ENCODE assay signal across 29 cellular contexts in genomic region chr16:86107190-86107589, GRCh38.
"Had no signal": no experiment of that assay in that cellular context is flagged by ENCODE, and none has a peak within 500 bp of the region (broad histone marks: within the 10 kb centered on the region; RNA-seq: fewer than 3 reads in every experiment).

No MANE protein-coding gene starts in this region.

- H3K9me3 ChIP-seq: body of pancreas, esophagus muscularis mucosa, ovary, stomach, thyroid gland, upper lobe of right lung had no signal

- DNase-seq: activated CD4-positive, alpha-beta T cell treated with anti-CD3 and anti-CD28 coated beads for 4 hours; activated CD4-positive, alpha-beta T cell treated with anti-CD3 and anti-CD28 coated beads, Interleukin-2, amount 50 U/mL, for 4 hours; activated effector memory CD4-positive, alpha-beta T cell treated with Interleukin-2 at 50 U/mL for 16 hours; activated naive CD4-positive, alpha-beta T cell treated with Interleukin-2 at 50 U/mL for 16 hours; aorta; body of pancreas; dermis blood vessel endothelial cell; effector CD4-positive, alpha-beta T cell; foreskin keratinocyte; glutamatergic neuron; naive B cell; nephron progenitor cell; ovary; stimulated activated CD4-positive, alpha-beta T cell treated with anti-CD3 and anti-CD28 coated beads, Interleukin-15, amount 100 ng/mL, for 24 hours; stimulated activated CD4-positive, alpha-beta T cell treated with anti-CD3 and anti-CD28 coated beads, Interleukin-2, amount 100 ng/mL, for 24 hours; stimulated activated naive B cell treated with anti-CD40 and anti-IgM and Interleukin-4, amounts not matched to agents 10 μg/mL and 1 μg/mL and 100 μg/mL, for 72 hours; stomach; T-helper 9 cell; thyroid gland; upper lobe of right lung had no signal

- H3K4me3 ChIP-seq: body of pancreas, esophagus muscularis mucosa, lung, ovary, stomach, thyroid gland, upper lobe of right lung had no signal

- H3K4me1 ChIP-seq: body of pancreas, foreskin keratinocyte, stomach, thyroid gland, upper lobe of right lung had no signal

- ATAC-seq: body of pancreas; foreskin keratinocyte; stimulated activated naive B cell treated with anti-CD40 and anti-IgM and Interleukin-4, amounts not matched to agents 10 μg/mL and 1 μg/mL and 100 μg/mL, for 72 hours; upper lobe of right lung had no signal

- H3K27me3 ChIP-seq: body of pancreas, esophagus muscularis mucosa, foreskin keratinocyte, ovary, thyroid gland, upper lobe of right lung had no signal

- H3K9me3 Mint-ChIP-seq: T-helper 1 cell treated with Interleukin-12 subunit alpha and Interleukin-12 subunit beta and Interleukin-4 antibody, amounts not matched to agents 30 μg/mL and 1 μg/mL, for 36 hours had no signal

- FAIRE-seq: colon, keratinocyte, TTC549 had no signal

- H3K4me1 Mint-ChIP-seq: naive B cell; stimulated activated naive B cell treated with anti-CD40 and anti-IgM and Interleukin-4, amounts not matched to agents 10 μg/mL and 1 μg/mL and 100 μg/mL, for 72 hours had no signal

- H3K27ac ChIP-seq: body of pancreas, foreskin keratinocyte, ovary, stomach, thyroid gland, upper lobe of right lung, VCaP had no signal

- H3K4me3 Mint-ChIP-seq: activated naive CD8-positive, alpha-beta T cell; naive B cell; nephron progenitor cell; stimulated activated naive B cell treated with anti-CD40 and anti-IgM and Interleukin-4, amounts not matched to agents 10 μg/mL and 1 μg/mL and 100 μg/mL, for 72 hours; T-helper 1 cell treated with Interleukin-12 subunit alpha and Interleukin-12 subunit beta and Interleukin-4 antibody, amounts not matched to agents 30 μg/mL and 1 μg/mL, for 36 hours had no signal

- H3K36me3 Mint-ChIP-seq: activated naive CD8-positive, alpha-beta T cell; naive B cell had no signal

- H3K27ac Mint-ChIP-seq: activated naive CD8-positive, alpha-beta T cell; naive B cell; nephron progenitor cell; progenitor cell of endocrine pancreas; stimulated activated naive B cell treated with anti-CD40 and anti-IgM and Interleukin-4, amounts not matched to agents 10 μg/mL and 1 μg/mL and 100 μg/mL, for 72 hours; T-helper 1 cell treated with Interleukin-12 subunit alpha and Interleukin-12 subunit beta and Interleukin-4 antibody, amounts not matched to agents 30 μg/mL and 1 μg/mL, for 36 hours had no signal

- H3K36me3 ChIP-seq: esophagus muscularis mucosa, ovary, stomach, thyroid gland, upper lobe of right lung had no signal
